In the genomic region with DNA sequence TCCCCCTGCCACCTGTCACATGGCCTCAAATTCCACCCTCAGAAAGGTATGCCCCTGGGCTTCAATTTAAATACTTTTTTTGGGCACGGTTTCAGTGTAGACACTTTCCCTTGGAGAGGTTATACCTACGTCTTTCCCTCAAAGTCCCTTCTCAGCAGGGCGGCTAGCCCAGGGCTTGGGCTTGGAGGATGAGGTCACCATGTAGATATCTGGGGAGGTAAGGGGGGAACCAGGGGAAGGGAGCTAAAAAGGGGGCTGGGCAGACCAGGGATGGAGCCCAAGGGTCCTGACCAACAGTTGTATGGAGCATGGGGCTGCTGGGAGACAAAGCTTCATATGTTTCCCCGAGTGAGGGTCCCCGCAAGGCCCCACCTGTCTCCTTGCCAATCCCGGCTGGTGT, we compare ENCODE assay signal across 22 cellular contexts.
"Had no signal": no experiment of that assay in that cellular context is flagged by ENCODE, and none has a peak within 500 bp of the region (broad histone marks: within the 10 kb centered on the region; RNA-seq: fewer than 3 reads in every experiment).

No MANE protein-coding gene starts in this region.

- H3K4me2 ChIP-seq: SK-N-SH had no signal

- H3K9me3 ChIP-seq: MG63, SK-N-SH had no signal

- H3K27ac ChIP-seq: HL-60 had no signal

- H3K4me3 ChIP-seq: MG63 had no signal

- H3K36me3 ChIP-seq: MG63 had no signal

- H3K9ac ChIP-seq: SK-N-SH had no signal

- DNase-seq: Karpas-422, KG1, MG63, NCI-H1092, NCI-H1105 treated with DMSO at 0.1 percent for 48 hours, NCI-H1417 treated with DMSO at 0.1 percent for 48 hours, NCI-H146, NCI-H1694 treated with DMSO at 0.1 percent for 48 hours, NCI-H2029, NCI-H2081 treated with DMSO at 0.1 percent for 48 hours, NCI-H2171, NCI-H226, NCI-H446, NCI-H510A, NCI-H524 treated with DMSO at 0.1 percent for 48 hours, NCI-H69, NCI-H774, Right ventricle myocardium superior, RPMI8226, SK-N-SH, SW 1271 had no signal

- H3K27me3 ChIP-seq: MG63 had no signal
